1 cellular context compared by ENCODE assay signal in genomic region chr19:48168689-48169088, GRCh38.
TF ChIP-seq lines count a peak whose summit lies in the region.

No MANE protein-coding gene starts in this region.

TF ChIP-seq in GM23338, 12 proteins besides CTCF, POLR2A, EP300 and RAD21 (continued from another document):
- TF ChIP-seq, protein P1, sequence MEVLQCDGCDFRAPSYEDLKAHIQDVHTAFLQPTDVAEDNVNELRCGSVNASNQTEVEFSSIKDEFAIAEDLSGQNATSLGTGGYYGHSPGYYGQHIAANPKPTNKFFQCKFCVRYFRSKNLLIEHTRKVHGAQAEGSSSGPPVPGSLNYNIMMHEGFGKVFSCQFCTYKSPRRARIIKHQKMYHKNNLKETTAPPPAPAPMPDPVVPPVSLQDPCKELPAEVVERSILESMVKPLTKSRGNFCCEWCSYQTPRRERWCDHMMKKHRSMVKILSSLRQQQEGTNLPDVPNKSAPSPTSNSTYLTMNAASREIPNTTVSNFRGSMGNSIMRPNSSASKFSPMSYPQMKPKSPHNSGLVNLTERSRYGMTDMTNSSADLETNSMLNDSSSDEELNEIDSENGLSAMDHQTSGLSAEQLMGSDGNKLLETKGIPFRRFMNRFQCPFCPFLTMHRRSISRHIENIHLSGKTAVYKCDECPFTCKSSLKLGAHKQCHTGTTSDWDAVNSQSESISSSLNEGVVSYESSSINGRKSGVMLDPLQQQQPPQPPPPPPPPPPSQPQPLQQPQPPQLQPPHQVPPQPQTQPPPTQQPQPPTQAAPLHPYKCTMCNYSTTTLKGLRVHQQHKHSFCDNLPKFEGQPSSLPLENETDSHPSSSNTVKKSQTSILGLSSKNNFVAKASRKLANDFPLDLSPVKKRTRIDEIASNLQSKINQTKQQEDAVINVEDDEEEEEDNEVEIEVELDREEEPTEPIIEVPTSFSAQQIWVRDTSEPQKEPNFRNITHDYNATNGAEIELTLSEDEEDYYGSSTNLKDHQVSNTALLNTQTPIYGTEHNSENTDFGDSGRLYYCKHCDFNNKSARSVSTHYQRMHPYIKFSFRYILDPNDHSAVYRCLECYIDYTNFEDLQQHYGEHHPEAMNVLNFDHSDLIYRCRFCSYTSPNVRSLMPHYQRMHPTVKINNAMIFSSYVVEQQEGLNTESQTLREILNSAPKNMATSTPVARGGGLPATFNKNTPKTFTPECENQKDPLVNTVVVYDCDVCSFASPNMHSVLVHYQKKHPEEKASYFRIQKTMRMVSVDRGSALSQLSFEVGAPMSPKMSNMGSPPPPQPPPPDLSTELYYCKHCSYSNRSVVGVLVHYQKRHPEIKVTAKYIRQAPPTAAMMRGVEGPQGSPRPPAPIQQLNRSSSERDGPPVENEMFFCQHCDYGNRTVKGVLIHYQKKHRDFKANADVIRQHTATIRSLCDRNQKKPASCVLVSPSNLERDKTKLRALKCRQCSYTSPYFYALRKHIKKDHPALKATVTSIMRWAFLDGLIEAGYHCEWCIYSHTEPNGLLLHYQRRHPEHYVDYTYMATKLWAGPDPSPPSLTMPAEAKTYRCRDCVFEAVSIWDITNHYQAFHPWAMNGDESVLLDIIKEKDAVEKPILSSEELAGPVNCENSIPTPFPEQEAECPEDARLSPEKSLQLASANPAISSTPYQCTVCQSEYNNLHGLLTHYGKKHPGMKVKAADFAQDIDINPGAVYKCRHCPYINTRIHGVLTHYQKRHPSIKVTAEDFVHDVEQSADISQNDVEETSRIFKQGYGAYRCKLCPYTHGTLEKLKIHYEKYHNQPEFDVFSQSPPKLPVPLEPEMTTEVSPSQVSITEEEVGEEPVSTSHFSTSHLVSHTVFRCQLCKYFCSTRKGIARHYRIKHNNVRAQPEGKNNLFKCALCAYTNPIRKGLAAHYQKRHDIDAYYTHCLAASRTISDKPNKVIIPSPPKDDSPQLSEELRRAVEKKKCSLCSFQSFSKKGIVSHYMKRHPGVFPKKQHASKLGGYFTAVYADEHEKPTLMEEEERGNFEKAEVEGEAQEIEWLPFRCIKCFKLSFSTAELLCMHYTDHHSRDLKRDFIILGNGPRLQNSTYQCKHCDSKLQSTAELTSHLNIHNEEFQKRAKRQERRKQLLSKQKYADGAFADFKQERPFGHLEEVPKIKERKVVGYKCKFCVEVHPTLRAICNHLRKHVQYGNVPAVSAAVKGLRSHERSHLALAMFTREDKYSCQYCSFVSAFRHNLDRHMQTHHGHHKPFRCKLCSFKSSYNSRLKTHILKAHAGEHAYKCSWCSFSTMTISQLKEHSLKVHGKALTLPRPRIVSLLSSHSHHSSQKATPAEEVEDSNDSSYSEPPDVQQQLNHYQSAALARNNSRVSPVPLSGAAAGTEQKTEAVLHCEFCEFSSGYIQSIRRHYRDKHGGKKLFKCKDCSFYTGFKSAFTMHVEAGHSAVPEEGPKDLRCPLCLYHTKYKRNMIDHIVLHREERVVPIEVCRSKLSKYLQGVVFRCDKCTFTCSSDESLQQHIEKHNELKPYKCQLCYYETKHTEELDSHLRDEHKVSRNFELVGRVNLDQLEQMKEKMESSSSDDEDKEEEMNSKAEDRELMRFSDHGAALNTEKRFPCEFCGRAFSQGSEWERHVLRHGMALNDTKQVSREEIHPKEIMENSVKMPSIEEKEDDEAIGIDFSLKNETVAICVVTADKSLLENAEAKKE (CRISPR knock-in tag; IDR thresholded peaks at IDR 0.05), result no peak
- no peak for TF ChIP-seq EZH2 (IDR thresholded peaks at IDR 0.05; ENCODE audit: low read depth, unreplicated experiment)
- TF ChIP-seq EZH2phosphoT487 (IDR thresholded peaks at IDR 0.05; ENCODE audit: unreplicated experiment), result no peak
- no peak for TF ChIP-seq JUNB (IDR thresholded peaks at IDR 0.05; ENCODE audit: unreplicated experiment)
- TF ChIP-seq, protein P2, sequence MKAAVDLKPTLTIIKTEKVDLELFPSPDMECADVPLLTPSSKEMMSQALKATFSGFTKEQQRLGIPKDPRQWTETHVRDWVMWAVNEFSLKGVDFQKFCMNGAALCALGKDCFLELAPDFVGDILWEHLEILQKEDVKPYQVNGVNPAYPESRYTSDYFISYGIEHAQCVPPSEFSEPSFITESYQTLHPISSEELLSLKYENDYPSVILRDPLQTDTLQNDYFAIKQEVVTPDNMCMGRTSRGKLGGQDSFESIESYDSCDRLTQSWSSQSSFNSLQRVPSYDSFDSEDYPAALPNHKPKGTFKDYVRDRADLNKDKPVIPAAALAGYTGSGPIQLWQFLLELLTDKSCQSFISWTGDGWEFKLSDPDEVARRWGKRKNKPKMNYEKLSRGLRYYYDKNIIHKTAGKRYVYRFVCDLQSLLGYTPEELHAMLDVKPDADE (IDR thresholded peaks at IDR 0.05), result no peak
- no peak for TF ChIP-seq ZNF114 (CRISPR knock-in tag; IDR thresholded peaks at IDR 0.05)
- TF ChIP-seq NANOG (IDR thresholded peaks at IDR 0.05; ENCODE audit: borderline replicate concordance), result no peak
- TF ChIP-seq, protein P3, sequence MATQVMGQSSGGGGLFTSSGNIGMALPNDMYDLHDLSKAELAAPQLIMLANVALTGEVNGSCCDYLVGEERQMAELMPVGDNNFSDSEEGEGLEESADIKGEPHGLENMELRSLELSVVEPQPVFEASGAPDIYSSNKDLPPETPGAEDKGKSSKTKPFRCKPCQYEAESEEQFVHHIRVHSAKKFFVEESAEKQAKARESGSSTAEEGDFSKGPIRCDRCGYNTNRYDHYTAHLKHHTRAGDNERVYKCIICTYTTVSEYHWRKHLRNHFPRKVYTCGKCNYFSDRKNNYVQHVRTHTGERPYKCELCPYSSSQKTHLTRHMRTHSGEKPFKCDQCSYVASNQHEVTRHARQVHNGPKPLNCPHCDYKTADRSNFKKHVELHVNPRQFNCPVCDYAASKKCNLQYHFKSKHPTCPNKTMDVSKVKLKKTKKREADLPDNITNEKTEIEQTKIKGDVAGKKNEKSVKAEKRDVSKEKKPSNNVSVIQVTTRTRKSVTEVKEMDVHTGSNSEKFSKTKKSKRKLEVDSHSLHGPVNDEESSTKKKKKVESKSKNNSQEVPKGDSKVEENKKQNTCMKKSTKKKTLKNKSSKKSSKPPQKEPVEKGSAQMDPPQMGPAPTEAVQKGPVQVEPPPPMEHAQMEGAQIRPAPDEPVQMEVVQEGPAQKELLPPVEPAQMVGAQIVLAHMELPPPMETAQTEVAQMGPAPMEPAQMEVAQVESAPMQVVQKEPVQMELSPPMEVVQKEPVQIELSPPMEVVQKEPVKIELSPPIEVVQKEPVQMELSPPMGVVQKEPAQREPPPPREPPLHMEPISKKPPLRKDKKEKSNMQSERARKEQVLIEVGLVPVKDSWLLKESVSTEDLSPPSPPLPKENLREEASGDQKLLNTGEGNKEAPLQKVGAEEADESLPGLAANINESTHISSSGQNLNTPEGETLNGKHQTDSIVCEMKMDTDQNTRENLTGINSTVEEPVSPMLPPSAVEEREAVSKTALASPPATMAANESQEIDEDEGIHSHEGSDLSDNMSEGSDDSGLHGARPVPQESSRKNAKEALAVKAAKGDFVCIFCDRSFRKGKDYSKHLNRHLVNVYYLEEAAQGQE (IDR thresholded peaks at IDR 0.05; ENCODE audit: unreplicated experiment), result no peak
TF ChIP-seq in GM23338: peak in this region for 0.
